ENCODE assay signal across 1 cellular context in genomic region chr6:170248861-170249600, GRCh38.
TF ChIP-seq lines count a peak whose summit lies in the region.

No MANE protein-coding gene starts in this region.

TF ChIP-seq in SK-N-SH treated with all-trans-retinoic acid at 6 μM for 48 hours, 23 proteins besides CTCF, POLR2A, EP300 and RAD21 (continued from another document):
- no peak for TF ChIP-seq PATZ1 (CRISPR knock-in tag; IDR thresholded peaks at IDR 0.05; ENCODE audit: borderline replicate concordance)
- TF ChIP-seq ZNF8 (CRISPR knock-in tag; IDR thresholded peaks at IDR 0.05) = no peak
- TF ChIP-seq TOX (CRISPR knock-in tag; IDR thresholded peaks at IDR 0.05; ENCODE audit: borderline replicate concordance) = no peak
- no peak for TF ChIP-seq GLIS3 (CRISPR knock-in tag; IDR thresholded peaks at IDR 0.05)
- TF ChIP-seq TCF4 (CRISPR knock-in tag; IDR thresholded peaks at IDR 0.05; ENCODE audit: borderline replicate concordance) = no peak
- TF ChIP-seq ZNF70 (CRISPR knock-in tag; IDR thresholded peaks at IDR 0.05) = no peak
- TF ChIP-seq POU6F1 (CRISPR knock-in tag; IDR thresholded peaks at IDR 0.05; ENCODE audit: borderline replicate concordance, low read depth) = no peak
TF ChIP-seq in SK-N-SH treated with all-trans-retinoic acid at 6 μM for 48 hours: peak in this region for 0.
